ENCODE assay signal across 17 cellular contexts in genomic region chr17:49185381-49185780, GRCh38. TPM values are rescaled to one million over a fixed set of nuclear protein-coding genes. Genes with fewer than 3 reads are reported as not detected.
"Had no signal": no experiment of that assay in that cellular context is flagged by ENCODE, and none has a peak within 500 bp of the region (broad histone marks: within the 10 kb centered on the region; RNA-seq: fewer than 3 reads in every experiment).

No MANE protein-coding gene starts in this region.

RNA-seq across cellular contexts. Expression of gene GNGT2, which starts 25.0 kb away (rescaled TPM):
- total RNA-seq: ascending aorta, astrocyte, bronchial epithelial cell, cardiac muscle cell, cerebellum, chondrocyte had no signal
- polyA plus RNA-seq: cardiac muscle cell had no signal

RNA-seq across cellular contexts. Expression of gene ABI3, which starts 25.1 kb away (rescaled TPM):
- total RNA-seq: bronchial epithelial cell, chondrocyte had no signal
- polyA plus RNA-seq: cardiac muscle cell had no signal

RNA-seq across cellular contexts. Expression of gene PHOSPHO1, which starts 45.2 kb away (rescaled TPM):
- total RNA-seq: activated naive CD4-positive, alpha-beta T cell treated with anti-CD3 and anti-CD28 coated beads for 36 hours; activated naive CD4-positive, alpha-beta T cell treated with anti-CD3 and anti-CD28 coated beads, Interleukin-2, amount 50 U/mL, for 72 hours; activated naive CD8-positive, alpha-beta T cell treated with anti-CD3 and anti-CD28 coated beads for 36 hours; activated naive CD8-positive, alpha-beta T cell treated with anti-CD3 and anti-CD28 coated beads, Interleukin-2, amount 10 ng/mL, durations not matched to agents 7 days and 5 days; activated T-helper 1 cell treated with anti-CD3 and anti-CD28 coated beads, Interleukin-12 subunit alpha, Interleukin-12 subunit beta, Interleukin-2, Interleukin-4 antibody, amounts not matched to agents 30 ng/mL and 10 ng/mL and 1 ng/mL, durations not matched to agents 14 hours and 24 hours and 36 hours; activated T-helper 17 cell treated with anti-CD3 and anti-CD28 coated beads, Interleukin-2, amount 50 U/mL, for 72 hours; activated T-helper 2 cell treated with anti-CD3 and anti-CD28 coated beads, Interferon-gamma antibody, Interleukin-2, Interleukin-4, amounts not matched to agents 10 μg/mL and 5 μg/mL and 100 μg/mL, durations not matched to agents 14 hours and 24 hours and 36 hours; ascending aorta; bronchial epithelial cell; cardiac muscle cell; chondrocyte had no signal
- polyA plus RNA-seq: cardiac muscle cell had no signal

RNA-seq across cellular contexts. Expression of gene B4GALNT2, which starts 52.8 kb away (rescaled TPM):
- total RNA-seq: activated naive CD8-positive, alpha-beta T cell treated with anti-CD3 and anti-CD28 coated beads for 36 hours; activated naive CD8-positive, alpha-beta T cell treated with anti-CD3 and anti-CD28 coated beads, Interleukin-2, amount 10 ng/mL, durations not matched to agents 7 days and 5 days; activated T-cell treated with anti-CD3 and anti-CD28 coated beads, Interleukin-2, amount 50 U/mL, for 4 hours; activated T-cell treated with anti-CD3 and anti-CD28 coated beads, Interleukin-2, amount 50 U/mL, for 72 hours; activated T-helper 2 cell treated with anti-CD3 and anti-CD28 coated beads, Interferon-gamma antibody, Interleukin-2, Interleukin-4, amounts not matched to agents 10 μg/mL and 5 μg/mL and 100 μg/mL, durations not matched to agents 14 hours and 24 hours and 36 hours; ascending aorta; astrocyte; body of pancreas; cardiac muscle cell; chondrocyte had no signal
- polyA plus RNA-seq: aorta, cardiac muscle cell had no signal
